1 cellular context compared by ENCODE assay signal in the genomic region with DNA sequence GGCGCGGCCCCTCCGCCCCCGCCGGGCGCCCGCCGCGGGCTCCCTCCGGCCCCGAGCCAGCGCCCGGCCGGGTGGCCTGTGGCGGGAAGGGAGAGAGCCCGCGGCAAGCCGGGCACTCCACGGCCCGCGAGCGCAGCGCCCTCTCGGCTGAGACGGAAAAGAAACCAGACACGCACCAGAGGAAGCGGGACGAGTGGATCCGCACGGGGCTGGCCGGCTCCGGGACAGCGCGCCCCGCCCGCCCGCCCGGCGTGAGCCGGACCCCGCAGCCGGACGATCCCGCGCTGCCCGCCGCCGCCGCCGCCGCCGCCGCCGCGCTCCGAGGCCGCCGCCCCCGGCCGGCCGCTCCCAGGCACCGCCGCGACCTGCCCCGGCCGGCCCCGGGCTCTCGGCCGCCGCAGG.
TF ChIP-seq lines count a peak whose summit lies in the region.

No MANE protein-coding gene starts in this region.

TF ChIP-seq in GM12878, 131 proteins besides CTCF, POLR2A, EP300 and RAD21:
- TF ChIP-seq EGR1 (IDR thresholded peaks at IDR 0.05; ENCODE audit: borderline replicate concordance in 1 of 2, low read depth in 2 of 2, low read length in 2 of 2) (peak in 1 of 2 experiments; percentile 51; a peak in 1 of 3 replicates), RUNX3 (IDR thresholded peaks at IDR 0.05; ENCODE audit: low read length) (no peak)
TF ChIP-seq in GM12878: peak in this region for 1.
